In the genomic region with DNA sequence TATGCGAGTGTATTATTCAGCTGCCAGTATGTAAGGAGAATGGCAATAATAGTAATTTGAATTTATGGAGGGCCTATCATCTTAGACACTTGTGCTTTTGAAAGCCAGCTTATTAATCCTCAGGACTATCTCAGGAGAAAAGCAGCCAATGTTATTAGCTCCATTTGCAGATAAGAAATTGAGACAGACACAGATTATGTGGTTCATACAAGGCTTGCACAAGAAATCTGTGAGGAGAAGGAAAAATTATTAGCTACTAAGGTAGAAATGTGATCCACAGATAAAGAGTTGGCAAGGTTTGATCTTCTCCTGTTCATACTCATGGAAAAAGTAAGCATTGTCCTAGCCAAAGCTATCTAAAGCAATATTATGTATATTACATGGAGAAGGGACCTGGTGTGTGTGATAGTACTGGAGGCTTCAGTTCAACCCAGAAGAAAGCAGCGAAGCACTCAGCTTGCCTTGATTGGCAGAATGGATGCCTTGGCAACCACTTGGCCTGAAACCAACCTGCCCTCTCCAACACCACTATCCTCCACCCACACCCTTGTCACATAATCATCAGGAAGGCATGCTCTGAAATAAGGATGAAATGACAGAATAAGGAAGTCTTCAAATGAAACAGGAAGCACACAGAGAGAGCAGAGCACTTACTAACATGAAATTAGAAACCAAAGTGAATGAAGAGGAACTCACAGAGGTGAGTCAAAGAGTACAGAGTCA, we compare ENCODE assay signal across 1 cellular context.
TF ChIP-seq lines count a peak whose summit lies in the region.

No MANE protein-coding gene starts in this region.

TF ChIP-seq in GM12878, 131 proteins besides CTCF, POLR2A, EP300 and RAD21 (continued from another document and continues in another):
- TF ChIP-seq, protein P1, sequence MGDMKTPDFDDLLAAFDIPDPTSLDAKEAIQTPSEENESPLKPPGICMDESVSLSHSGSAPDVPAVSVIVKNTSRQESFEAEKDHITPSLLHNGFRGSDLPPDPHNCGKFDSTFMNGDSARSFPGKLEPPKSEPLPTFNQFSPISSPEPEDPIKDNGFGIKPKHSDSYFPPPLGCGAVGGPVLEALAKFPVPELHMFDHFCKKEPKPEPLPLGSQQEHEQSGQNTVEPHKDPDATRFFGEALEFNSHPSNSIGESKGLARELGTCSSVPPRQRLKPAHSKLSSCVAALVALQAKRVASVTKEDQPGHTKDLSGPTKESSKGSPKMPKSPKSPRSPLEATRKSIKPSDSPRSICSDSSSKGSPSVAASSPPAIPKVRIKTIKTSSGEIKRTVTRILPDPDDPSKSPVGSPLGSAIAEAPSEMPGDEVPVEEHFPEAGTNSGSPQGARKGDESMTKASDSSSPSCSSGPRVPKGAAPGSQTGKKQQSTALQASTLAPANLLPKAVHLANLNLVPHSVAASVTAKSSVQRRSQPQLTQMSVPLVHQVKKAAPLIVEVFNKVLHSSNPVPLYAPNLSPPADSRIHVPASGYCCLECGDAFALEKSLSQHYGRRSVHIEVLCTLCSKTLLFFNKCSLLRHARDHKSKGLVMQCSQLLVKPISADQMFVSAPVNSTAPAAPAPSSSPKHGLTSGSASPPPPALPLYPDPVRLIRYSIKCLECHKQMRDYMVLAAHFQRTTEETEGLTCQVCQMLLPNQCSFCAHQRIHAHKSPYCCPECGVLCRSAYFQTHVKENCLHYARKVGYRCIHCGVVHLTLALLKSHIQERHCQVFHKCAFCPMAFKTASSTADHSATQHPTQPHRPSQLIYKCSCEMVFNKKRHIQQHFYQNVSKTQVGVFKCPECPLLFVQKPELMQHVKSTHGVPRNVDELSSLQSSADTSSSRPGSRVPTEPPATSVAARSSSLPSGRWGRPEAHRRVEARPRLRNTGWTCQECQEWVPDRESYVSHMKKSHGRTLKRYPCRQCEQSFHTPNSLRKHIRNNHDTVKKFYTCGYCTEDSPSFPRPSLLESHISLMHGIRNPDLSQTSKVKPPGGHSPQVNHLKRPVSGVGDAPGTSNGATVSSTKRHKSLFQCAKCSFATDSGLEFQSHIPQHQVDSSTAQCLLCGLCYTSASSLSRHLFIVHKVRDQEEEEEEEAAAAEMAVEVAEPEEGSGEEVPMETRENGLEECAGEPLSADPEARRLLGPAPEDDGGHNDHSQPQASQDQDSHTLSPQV (IDR thresholded peaks at IDR 0.05), result no peak
- no peak for TF ChIP-seq KAT2A (conservative IDR thresholded peaks at IDR 0.05; ENCODE audit: control insufficient read depth, low read depth, low read length)
- TF ChIP-seq HDAC2 (IDR thresholded peaks at IDR 0.05), result no peak
- TF ChIP-seq SMAD5 (IDR thresholded peaks at IDR 0.05; ENCODE audit: low read depth), result no peak
- peak; percentile 83 for TF ChIP-seq SPI1 (IDR thresholded peaks at IDR 0.05; ENCODE audit: borderline replicate concordance, insufficient read depth, low read depth, low read length)
- TF ChIP-seq NBN (IDR thresholded peaks at IDR 0.05), result peak; percentile 66; the same call in 1 of the 2 replicates
- no peak for TF ChIP-seq EZH2 (IDR thresholded peaks at IDR 0.05; ENCODE audit: borderline replicate concordance, control insufficient read depth, low read depth, low read length)
- 0 out of 2 replicates have a peak, but pooled peaks have one; percentile 43 for TF ChIP-seq RB1 (IDR thresholded peaks at IDR 0.05; ENCODE audit: borderline replicate concordance)
- TF ChIP-seq, protein P2, sequence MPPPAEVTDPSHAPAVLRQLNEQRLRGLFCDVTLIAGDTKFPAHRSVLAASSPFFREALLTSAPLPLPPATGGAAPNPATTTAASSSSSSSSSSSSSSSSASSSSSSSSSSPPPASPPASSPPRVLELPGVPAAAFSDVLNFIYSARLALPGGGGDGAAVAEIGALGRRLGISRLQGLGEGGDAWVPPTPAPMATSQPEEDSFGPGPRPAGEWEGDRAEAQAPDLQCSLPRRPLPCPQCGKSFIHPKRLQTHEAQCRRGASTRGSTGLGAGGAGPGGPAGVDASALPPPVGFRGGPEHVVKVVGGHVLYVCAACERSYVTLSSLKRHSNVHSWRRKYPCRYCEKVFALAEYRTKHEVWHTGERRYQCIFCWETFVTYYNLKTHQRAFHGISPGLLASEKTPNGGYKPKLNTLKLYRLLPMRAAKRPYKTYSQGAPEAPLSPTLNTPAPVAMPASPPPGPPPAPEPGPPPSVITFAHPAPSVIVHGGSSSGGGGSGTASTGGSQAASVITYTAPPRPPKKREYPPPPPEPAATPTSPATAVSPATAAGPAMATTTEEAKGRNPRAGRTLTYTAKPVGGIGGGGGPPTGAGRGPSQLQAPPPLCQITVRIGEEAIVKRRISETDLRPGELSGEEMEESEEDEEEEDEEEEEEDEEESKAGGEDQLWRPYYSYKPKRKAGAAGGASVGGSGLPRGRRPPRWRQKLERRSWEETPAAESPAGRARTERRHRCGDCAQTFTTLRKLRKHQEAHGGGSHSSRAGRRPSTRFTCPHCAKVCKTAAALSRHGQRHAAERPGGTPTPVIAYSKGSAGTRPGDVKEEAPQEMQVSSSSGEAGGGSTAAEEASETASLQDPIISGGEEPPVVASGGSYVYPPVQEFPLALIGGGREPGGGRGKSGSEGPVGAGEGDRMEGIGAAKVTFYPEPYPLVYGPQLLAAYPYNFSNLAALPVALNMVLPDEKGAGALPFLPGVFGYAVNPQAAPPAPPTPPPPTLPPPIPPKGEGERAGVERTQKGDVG (CRISPR knock-in tag; IDR thresholded peaks at IDR 0.05), result no peak
- TF ChIP-seq JUNB (IDR thresholded peaks at IDR 0.05), result 0 out of 2 replicates have a peak, but pooled peaks have one; percentile 27
- TF ChIP-seq, protein P3, sequence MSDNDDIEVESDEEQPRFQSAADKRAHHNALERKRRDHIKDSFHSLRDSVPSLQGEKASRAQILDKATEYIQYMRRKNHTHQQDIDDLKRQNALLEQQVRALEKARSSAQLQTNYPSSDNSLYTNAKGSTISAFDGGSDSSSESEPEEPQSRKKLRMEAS (IDR thresholded peaks at IDR 0.05; ENCODE audit: low read depth, low read length), result no peak
- no peak for TF ChIP-seq CREM (IDR thresholded peaks at IDR 0.05; ENCODE audit: low read depth)
- TF ChIP-seq, protein P4, sequence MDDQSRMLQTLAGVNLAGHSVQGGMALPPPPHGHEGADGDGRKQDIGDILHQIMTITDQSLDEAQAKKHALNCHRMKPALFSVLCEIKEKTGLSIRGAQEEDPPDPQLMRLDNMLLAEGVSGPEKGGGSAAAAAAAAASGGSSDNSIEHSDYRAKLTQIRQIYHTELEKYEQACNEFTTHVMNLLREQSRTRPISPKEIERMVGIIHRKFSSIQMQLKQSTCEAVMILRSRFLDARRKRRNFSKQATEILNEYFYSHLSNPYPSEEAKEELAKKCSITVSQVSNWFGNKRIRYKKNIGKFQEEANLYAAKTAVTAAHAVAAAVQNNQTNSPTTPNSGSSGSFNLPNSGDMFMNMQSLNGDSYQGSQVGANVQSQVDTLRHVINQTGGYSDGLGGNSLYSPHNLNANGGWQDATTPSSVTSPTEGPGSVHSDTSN (IDR thresholded peaks at IDR 0.05; ENCODE audit: insufficient replicate concordance, low read depth, low read length), result peak; percentile 88
- peak; percentile 88 for TF ChIP-seq IKZF1 (conservative IDR thresholded peaks at IDR 0.05)
- no peak for TF ChIP-seq KLF5 (IDR thresholded peaks at IDR 0.05; ENCODE audit: partially characterized antibody)
- TF ChIP-seq, protein P5, sequence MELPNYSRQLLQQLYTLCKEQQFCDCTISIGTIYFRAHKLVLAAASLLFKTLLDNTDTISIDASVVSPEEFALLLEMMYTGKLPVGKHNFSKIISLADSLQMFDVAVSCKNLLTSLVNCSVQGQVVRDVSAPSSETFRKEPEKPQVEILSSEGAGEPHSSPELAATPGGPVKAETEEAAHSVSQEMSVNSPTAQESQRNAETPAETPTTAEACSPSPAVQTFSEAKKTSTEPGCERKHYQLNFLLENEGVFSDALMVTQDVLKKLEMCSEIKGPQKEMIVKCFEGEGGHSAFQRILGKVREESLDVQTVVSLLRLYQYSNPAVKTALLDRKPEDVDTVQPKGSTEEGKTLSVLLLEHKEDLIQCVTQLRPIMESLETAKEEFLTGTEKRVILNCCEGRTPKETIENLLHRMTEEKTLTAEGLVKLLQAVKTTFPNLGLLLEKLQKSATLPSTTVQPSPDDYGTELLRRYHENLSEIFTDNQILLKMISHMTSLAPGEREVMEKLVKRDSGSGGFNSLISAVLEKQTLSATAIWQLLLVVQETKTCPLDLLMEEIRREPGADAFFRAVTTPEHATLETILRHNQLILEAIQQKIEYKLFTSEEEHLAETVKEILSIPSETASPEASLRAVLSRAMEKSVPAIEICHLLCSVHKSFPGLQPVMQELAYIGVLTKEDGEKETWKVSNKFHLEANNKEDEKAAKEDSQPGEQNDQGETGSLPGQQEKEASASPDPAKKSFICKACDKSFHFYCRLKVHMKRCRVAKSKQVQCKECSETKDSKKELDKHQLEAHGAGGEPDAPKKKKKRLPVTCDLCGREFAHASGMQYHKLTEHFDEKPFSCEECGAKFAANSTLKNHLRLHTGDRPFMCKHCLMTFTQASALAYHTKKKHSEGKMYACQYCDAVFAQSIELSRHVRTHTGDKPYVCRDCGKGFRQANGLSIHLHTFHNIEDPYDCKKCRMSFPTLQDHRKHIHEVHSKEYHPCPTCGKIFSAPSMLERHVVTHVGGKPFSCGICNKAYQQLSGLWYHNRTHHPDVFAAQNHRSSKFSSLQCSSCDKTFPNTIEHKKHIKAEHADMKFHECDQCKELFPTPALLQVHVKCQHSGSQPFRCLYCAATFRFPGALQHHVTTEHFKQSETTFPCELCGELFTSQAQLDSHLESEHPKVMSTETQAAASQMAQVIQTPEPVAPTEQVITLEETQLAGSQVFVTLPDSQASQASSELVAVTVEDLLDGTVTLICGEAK (IDR thresholded peaks at IDR 0.05; ENCODE audit: borderline replicate concordance), result no peak
- no peak for TF ChIP-seq RAD51 (IDR thresholded peaks at IDR 0.05)
- TF ChIP-seq TCF7 (IDR thresholded peaks at IDR 0.05; ENCODE audit: borderline replicate concordance), result no peak
- TF ChIP-seq SMC3 (IDR thresholded peaks at IDR 0.05; ENCODE audit: borderline replicate concordance, low read length), result no peak
- no peak for TF ChIP-seq CHD4 (IDR thresholded peaks at IDR 0.05)
- no peak for TF ChIP-seq BRCA1 (IDR thresholded peaks at IDR 0.05; ENCODE audit: low read depth, low read length)
- TF ChIP-seq PAX5 (IDR thresholded peaks at IDR 0.05; ENCODE audit: borderline replicate concordance, low read depth, low read length), result peak; percentile 36; the same call in 1 of the 2 replicates
- no peak for TF ChIP-seq TAF1 (IDR thresholded peaks at IDR 0.05; ENCODE audit: borderline replicate concordance, low read depth, low read length)
- TF ChIP-seq SMAD1 (IDR thresholded peaks at IDR 0.05; ENCODE audit: low read depth, partially characterized antibody), result peak; percentile 80
- TF ChIP-seq, protein P6, sequence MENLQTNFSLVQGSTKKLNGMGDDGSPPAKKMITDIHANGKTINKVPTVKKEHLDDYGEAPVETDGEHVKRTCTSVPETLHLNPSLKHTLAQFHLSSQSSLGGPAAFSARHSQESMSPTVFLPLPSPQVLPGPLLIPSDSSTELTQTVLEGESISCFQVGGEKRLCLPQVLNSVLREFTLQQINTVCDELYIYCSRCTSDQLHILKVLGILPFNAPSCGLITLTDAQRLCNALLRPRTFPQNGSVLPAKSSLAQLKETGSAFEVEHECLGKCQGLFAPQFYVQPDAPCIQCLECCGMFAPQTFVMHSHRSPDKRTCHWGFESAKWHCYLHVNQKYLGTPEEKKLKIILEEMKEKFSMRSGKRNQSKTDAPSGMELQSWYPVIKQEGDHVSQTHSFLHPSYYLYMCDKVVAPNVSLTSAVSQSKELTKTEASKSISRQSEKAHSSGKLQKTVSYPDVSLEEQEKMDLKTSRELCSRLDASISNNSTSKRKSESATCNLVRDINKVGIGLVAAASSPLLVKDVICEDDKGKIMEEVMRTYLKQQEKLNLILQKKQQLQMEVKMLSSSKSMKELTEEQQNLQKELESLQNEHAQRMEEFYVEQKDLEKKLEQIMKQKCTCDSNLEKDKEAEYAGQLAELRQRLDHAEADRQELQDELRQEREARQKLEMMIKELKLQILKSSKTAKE (IDR thresholded peaks at IDR 0.05; ENCODE audit: low read depth, poor library complexity, severe bottlenecking), result peak; percentile 20
- TF ChIP-seq SUPT20H (IDR thresholded peaks at IDR 0.05; ENCODE audit: borderline replicate concordance, control insufficient read depth, low read depth, low read length), result no peak
- no peak for TF ChIP-seq ESRRA (IDR thresholded peaks at IDR 0.05; ENCODE audit: low read length)
- TF ChIP-seq, protein P7, sequence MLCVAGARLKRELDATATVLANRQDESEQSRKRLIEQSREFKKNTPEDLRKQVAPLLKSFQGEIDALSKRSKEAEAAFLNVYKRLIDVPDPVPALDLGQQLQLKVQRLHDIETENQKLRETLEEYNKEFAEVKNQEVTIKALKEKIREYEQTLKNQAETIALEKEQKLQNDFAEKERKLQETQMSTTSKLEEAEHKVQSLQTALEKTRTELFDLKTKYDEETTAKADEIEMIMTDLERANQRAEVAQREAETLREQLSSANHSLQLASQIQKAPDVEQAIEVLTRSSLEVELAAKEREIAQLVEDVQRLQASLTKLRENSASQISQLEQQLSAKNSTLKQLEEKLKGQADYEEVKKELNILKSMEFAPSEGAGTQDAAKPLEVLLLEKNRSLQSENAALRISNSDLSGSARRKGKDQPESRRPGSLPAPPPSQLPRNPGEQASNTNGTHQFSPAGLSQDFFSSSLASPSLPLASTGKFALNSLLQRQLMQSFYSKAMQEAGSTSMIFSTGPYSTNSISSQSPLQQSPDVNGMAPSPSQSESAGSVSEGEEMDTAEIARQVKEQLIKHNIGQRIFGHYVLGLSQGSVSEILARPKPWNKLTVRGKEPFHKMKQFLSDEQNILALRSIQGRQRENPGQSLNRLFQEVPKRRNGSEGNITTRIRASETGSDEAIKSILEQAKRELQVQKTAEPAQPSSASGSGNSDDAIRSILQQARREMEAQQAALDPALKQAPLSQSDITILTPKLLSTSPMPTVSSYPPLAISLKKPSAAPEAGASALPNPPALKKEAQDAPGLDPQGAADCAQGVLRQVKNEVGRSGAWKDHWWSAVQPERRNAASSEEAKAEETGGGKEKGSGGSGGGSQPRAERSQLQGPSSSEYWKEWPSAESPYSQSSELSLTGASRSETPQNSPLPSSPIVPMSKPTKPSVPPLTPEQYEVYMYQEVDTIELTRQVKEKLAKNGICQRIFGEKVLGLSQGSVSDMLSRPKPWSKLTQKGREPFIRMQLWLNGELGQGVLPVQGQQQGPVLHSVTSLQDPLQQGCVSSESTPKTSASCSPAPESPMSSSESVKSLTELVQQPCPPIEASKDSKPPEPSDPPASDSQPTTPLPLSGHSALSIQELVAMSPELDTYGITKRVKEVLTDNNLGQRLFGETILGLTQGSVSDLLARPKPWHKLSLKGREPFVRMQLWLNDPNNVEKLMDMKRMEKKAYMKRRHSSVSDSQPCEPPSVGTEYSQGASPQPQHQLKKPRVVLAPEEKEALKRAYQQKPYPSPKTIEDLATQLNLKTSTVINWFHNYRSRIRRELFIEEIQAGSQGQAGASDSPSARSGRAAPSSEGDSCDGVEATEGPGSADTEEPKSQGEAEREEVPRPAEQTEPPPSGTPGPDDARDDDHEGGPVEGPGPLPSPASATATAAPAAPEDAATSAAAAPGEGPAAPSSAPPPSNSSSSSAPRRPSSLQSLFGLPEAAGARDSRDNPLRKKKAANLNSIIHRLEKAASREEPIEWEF (IDR thresholded peaks at IDR 0.05; ENCODE audit: insufficient replicate concordance, low read depth, low read length), result no peak
- no peak for TF ChIP-seq SIX5 (IDR thresholded peaks at IDR 0.05; ENCODE audit: low read depth, low read length, severe bottlenecking)
- TF ChIP-seq, protein P8, sequence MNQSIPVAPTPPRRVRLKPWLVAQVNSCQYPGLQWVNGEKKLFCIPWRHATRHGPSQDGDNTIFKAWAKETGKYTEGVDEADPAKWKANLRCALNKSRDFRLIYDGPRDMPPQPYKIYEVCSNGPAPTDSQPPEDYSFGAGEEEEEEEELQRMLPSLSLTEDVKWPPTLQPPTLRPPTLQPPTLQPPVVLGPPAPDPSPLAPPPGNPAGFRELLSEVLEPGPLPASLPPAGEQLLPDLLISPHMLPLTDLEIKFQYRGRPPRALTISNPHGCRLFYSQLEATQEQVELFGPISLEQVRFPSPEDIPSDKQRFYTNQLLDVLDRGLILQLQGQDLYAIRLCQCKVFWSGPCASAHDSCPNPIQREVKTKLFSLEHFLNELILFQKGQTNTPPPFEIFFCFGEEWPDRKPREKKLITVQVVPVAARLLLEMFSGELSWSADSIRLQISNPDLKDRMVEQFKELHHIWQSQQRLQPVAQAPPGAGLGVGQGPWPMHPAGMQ (IDR thresholded peaks at IDR 0.05; ENCODE audit: borderline replicate concordance), result no peak
